Comparison of ENCODE assay signal across 1 cellular context in genomic region chr10:97686962-97687784, GRCh38.
TF ChIP-seq lines count a peak whose summit lies in the region.

A gene with protein sequence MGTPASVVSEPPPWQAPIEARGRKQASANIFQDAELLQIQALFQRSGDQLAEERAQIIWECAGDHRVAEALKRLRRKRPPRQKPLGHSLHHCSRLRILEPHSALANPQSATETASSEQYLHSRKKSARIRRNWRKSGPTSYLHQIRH (minus strand): TSS chr10:97687241. CDS start chr10:97679905, 7,336 bp downstream.

TF ChIP-seq in HepG2, 621 proteins besides CTCF, POLR2A, EP300 and RAD21 (continued from another document and continues in another):
- TF ChIP-seq, protein P1, sequence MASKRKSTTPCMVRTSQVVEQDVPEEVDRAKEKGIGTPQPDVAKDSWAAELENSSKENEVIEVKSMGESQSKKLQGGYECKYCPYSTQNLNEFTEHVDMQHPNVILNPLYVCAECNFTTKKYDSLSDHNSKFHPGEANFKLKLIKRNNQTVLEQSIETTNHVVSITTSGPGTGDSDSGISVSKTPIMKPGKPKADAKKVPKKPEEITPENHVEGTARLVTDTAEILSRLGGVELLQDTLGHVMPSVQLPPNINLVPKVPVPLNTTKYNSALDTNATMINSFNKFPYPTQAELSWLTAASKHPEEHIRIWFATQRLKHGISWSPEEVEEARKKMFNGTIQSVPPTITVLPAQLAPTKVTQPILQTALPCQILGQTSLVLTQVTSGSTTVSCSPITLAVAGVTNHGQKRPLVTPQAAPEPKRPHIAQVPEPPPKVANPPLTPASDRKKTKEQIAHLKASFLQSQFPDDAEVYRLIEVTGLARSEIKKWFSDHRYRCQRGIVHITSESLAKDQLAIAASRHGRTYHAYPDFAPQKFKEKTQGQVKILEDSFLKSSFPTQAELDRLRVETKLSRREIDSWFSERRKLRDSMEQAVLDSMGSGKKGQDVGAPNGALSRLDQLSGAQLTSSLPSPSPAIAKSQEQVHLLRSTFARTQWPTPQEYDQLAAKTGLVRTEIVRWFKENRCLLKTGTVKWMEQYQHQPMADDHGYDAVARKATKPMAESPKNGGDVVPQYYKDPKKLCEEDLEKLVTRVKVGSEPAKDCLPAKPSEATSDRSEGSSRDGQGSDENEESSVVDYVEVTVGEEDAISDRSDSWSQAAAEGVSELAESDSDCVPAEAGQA (IDR thresholded peaks at IDR 0.05; ENCODE audit: low read depth), result no peak; the same call in 1 of the 2 replicates
- TF ChIP-seq, protein P1 (CRISPR knock-in tag; IDR thresholded peaks at IDR 0.05; ENCODE audit: borderline replicate concordance), result 0 out of 2 replicates have a peak, but pooled peaks have one; percentile 45
- no peak for TF ChIP-seq FOXP1 (IDR thresholded peaks at IDR 0.05)
- TF ChIP-seq FOXP1 (CRISPR knock-in tag; IDR thresholded peaks at IDR 0.05), result no peak
- TF ChIP-seq ZNF292 (CRISPR knock-in tag; IDR thresholded peaks at IDR 0.05; ENCODE audit: borderline replicate concordance, low read depth), result peak; percentile 66; the same call in 1 of the 2 replicates
- TF ChIP-seq FLYWCH1 (CRISPR knock-in tag; IDR thresholded peaks at IDR 0.05), result no peak
- TF ChIP-seq ERF (CRISPR knock-in tag; IDR thresholded peaks at IDR 0.05), result peak; percentile 96
- TF ChIP-seq RNF2 (conservative IDR thresholded peaks at IDR 0.05; ENCODE audit: low read depth), result peak; percentile 82
- peak; percentile 86; the same call in 1 of the 2 replicates for TF ChIP-seq ARID4A (CRISPR knock-in tag; IDR thresholded peaks at IDR 0.05; ENCODE audit: borderline replicate concordance)
- no peak; the same call in 1 of the 2 replicates for TF ChIP-seq SP2 (CRISPR knock-in tag; IDR thresholded peaks at IDR 0.05)
- no peak for TF ChIP-seq EZH2 (conservative IDR thresholded peaks at IDR 0.05; ENCODE audit: low read depth, low read length)
- peak; percentile 70; the same call in 1 of the 2 replicates for TF ChIP-seq FOXO1 (CRISPR knock-in tag; IDR thresholded peaks at IDR 0.05)
- TF ChIP-seq SP5 (CRISPR knock-in tag; IDR thresholded peaks at IDR 0.05; ENCODE audit: borderline replicate concordance, low read depth), result peak; percentile 94
- TF ChIP-seq ZSCAN30 (CRISPR knock-in tag; IDR thresholded peaks at IDR 0.05), result no peak
- TF ChIP-seq ZNF800 (CRISPR knock-in tag; IDR thresholded peaks at IDR 0.05), result peak; percentile 79; the same call in 1 of the 2 replicates
- no peak; the same call in 1 of the 2 replicates for TF ChIP-seq HNF4G (IDR thresholded peaks at IDR 0.05; ENCODE audit: borderline replicate concordance, low read depth, low read length)
- TF ChIP-seq HNF4G (CRISPR knock-in tag; IDR thresholded peaks at IDR 0.05; ENCODE audit: borderline replicate concordance, low read depth), result 0 out of 2 replicates have a peak, but pooled peaks have one; percentile 68
- TF ChIP-seq ZFP91 (CRISPR knock-in tag; IDR thresholded peaks at IDR 0.05; ENCODE audit: borderline replicate concordance), result peak; percentile 87
- TF ChIP-seq ZNF605 (CRISPR knock-in tag; IDR thresholded peaks at IDR 0.05), result peak; percentile 62; the same call in 1 of the 2 replicates
- no peak for TF ChIP-seq HOXA7 (CRISPR knock-in tag; IDR thresholded peaks at IDR 0.05)
- TF ChIP-seq HMG20B (CRISPR knock-in tag; conservative IDR thresholded peaks at IDR 0.05), result no peak; the same call in 1 of the 2 replicates
- peak; percentile 80 for TF ChIP-seq ZNF160 (CRISPR knock-in tag; IDR thresholded peaks at IDR 0.05)
- peak; percentile 84; the same call in 1 of the 2 replicates for TF ChIP-seq KLF9 (CRISPR knock-in tag; IDR thresholded peaks at IDR 0.05; ENCODE audit: low read depth)
- TF ChIP-seq CHD4 (IDR thresholded peaks at IDR 0.05; ENCODE audit: borderline replicate concordance, low read length), result no peak
- no peak for TF ChIP-seq TRIM22 (IDR thresholded peaks at IDR 0.05)
- no peak for TF ChIP-seq NR3C1 (CRISPR knock-in tag; IDR thresholded peaks at IDR 0.05)
- TF ChIP-seq KLF6 (CRISPR knock-in tag; IDR thresholded peaks at IDR 0.05), result peak; percentile 87
- TF ChIP-seq ZMAT3 (CRISPR knock-in tag; conservative IDR thresholded peaks at IDR 0.05), result no peak; the same call in 1 of the 2 replicates
- peak; percentile 94; the same call in 1 of the 2 replicates for TF ChIP-seq NPAS2 (CRISPR knock-in tag; IDR thresholded peaks at IDR 0.05; ENCODE audit: borderline replicate concordance)
- no peak; the same call in 1 of the 2 replicates for TF ChIP-seq NKX3-1 (CRISPR knock-in tag; IDR thresholded peaks at IDR 0.05)
- TF ChIP-seq ARNTL (CRISPR knock-in tag; IDR thresholded peaks at IDR 0.05), result peak; percentile 100
- TF ChIP-seq, protein P2, sequence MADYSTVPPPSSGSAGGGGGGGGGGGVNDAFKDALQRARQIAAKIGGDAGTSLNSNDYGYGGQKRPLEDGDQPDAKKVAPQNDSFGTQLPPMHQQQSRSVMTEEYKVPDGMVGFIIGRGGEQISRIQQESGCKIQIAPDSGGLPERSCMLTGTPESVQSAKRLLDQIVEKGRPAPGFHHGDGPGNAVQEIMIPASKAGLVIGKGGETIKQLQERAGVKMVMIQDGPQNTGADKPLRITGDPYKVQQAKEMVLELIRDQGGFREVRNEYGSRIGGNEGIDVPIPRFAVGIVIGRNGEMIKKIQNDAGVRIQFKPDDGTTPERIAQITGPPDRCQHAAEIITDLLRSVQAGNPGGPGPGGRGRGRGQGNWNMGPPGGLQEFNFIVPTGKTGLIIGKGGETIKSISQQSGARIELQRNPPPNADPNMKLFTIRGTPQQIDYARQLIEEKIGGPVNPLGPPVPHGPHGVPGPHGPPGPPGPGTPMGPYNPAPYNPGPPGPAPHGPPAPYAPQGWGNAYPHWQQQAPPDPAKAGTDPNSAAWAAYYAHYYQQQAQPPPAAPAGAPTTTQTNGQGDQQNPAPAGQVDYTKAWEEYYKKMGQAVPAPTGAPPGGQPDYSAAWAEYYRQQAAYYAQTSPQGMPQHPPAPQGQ (CRISPR knock-in tag; IDR thresholded peaks at IDR 0.05; ENCODE audit: borderline replicate concordance), result no peak
- 0 out of 2 replicates have a peak, but pooled peaks have one; percentile 2 for TF ChIP-seq HMGXB3 (CRISPR knock-in tag; IDR thresholded peaks at IDR 0.05; ENCODE audit: borderline replicate concordance)
- TF ChIP-seq ZNF326 (CRISPR knock-in tag; IDR thresholded peaks at IDR 0.05; ENCODE audit: borderline replicate concordance), result no peak
- 0 out of 2 replicates have a peak, but pooled peaks have one; percentile 73 for TF ChIP-seq ZNF234 (CRISPR knock-in tag; conservative IDR thresholded peaks at IDR 0.05)
